Comparison of ENCODE assay signal across 8 cellular contexts in genomic region chr11:121426476-121427454, GRCh38. TPM values are rescaled to one million over a fixed set of nuclear protein-coding genes. Genes with fewer than 3 reads are reported as not detected.
A peak's percentile ranks its signal among the peaks of the same experiment; 100 is the strongest.
DNase-seq lines count a peak whose midpoint lies in the region; ATAC-seq and TF ChIP-seq lines count a peak whose summit lies in the region.

No MANE protein-coding gene starts in this region.

- H2AK9ac ChIP-seq in IMR-90 (replicated peaks; ENCODE audit: low read depth, low read length, poor library complexity): peak overlapping the region; percentile 1

- H3K9me3 ChIP-seq in IMR-90 (ENCODE audit: control insufficient read depth, insufficient read depth, low read length) (no peaks in the 10 kb centered on the region; the same call in 1 of the 2 replicates), PC-9 (ENCODE audit: insufficient read depth, low read depth) (no peaks in the 10 kb centered on the region)

- H4K20me1 ChIP-seq in IMR-90 (ENCODE audit: insufficient read depth, low read length) (no peaks in the 10 kb centered on the region), PC-9 (ENCODE audit: insufficient read depth) (0 out of 2 replicates have a peak, but pooled peaks cover 3% of the 10 kb centered on the region)

- no peak overlapping the region for H3K23ac ChIP-seq in IMR-90 (ENCODE audit: low read depth, low read length)

- TF ChIP-seq CTCF in GM12864 (IDR thresholded peaks at IDR 0.05; ENCODE audit: low read depth, low read length, missing control alignments): peak; percentile 34
- TF ChIP-seq CTCF in IMR-90 (conservative IDR thresholded peaks at IDR 0.05; ENCODE audit: low read depth, low read length): no peak
- no peak for TF ChIP-seq CTCF in PC-9 (conservative IDR thresholded peaks at IDR 0.05)

- H4K5ac ChIP-seq in IMR-90 (ENCODE audit: low read depth, low read length): no peak overlapping the region

- CTCF ChIA-PET in IMR-90 (lab: Yijun Ruan, JAX): no interaction called here
- CTCF ChIA-PET in PC-9 (lab: Charles Lee): no interaction called here

- no peak overlapping the region for H3K4ac ChIP-seq in IMR-90 (ENCODE audit: low read depth, low read length)

- H2BK20ac ChIP-seq in IMR-90 (ENCODE audit: low read depth, low read length): no peak overlapping the region

- H3K27me3 ChIP-seq in IMR-90 (ENCODE audit: control insufficient read depth, insufficient read depth, low read length) (peaks cover 36% of the 10 kb centered on the region), PC-9 (ENCODE audit: insufficient read depth, low read depth) (peaks cover 24% of the 10 kb centered on the region)

- H3K4me1 ChIP-seq in IMR-90 (ENCODE audit: control insufficient read depth, insufficient read depth, low read length) (no peaks in the 10 kb centered on the region; the same call in 1 of the 2 replicates), PC-9 (replicated peaks; ENCODE audit: insufficient read depth) (no peaks in the 10 kb centered on the region)

- POLR2A ChIA-PET in IMR-90 (lab: Charles Lee; ENCODE audit: unreplicated experiment) (interaction anchor here (0.6 kb wide), 1 partner anchor 1230 kb away, joined by 14 read pairs; no protein-coding TSS in a partner anchor), PC-9 (lab: Charles Lee; ENCODE audit: unreplicated experiment) (no interaction called here)

- H3K9me1 ChIP-seq in IMR-90 (ENCODE audit: insufficient read depth, low read length): no peaks in the 10 kb centered on the region

- no peak overlapping the region for H3K14ac ChIP-seq in IMR-90 (replicated peaks; ENCODE audit: low read depth, low read length)

- H3K9ac ChIP-seq in IMR-90 (ENCODE audit: low read depth, low read length): no peak overlapping the region; the same call in 1 of the 2 replicates

- DNase-seq in GM12864 (ENCODE audit: low read depth): no peak
- no peak for DNase-seq in IMR-90
- peak; percentile 65 to 74 for DNase-seq in activated T-cell treated with anti-CD3 and anti-CD28 coated beads, Interleukin-2, amount 50 U/mL, for 48 hours
- peak; percentile 80 for DNase-seq in Right ventricle myocardium inferior (ENCODE audit: missing footprints)
- peak in 8 of 10 donors; percentile 18 to 90 (median 58) for DNase-seq in posterior cingulate gyrus
- no peak for DNase-seq in SHP77 treated with DMSO at 0.1 percent for 48 hours (lab: John Stamatoyannopoulos, UW)
- DNase-seq in PC-9: no peak
- DNase-seq in KBM-7: no peak

- H3F3A ChIP-seq in PC-9 (ENCODE audit: insufficient read depth, low read depth): no peaks in the 10 kb centered on the region

- H3K27ac ChIP-seq in IMR-90 (ENCODE audit: insufficient read depth, low read length): no peak overlapping the region
- no peak overlapping the region for H3K27ac ChIP-seq in PC-9

- BruUV-seq in IMR-90 (replicated peaks; lab: Mats Ljungman, UMichigan): no TSS peak
- no TSS peak for BruUV-seq in PC-9 (replicated peaks; lab: Mats Ljungman, UMichigan)

- H3K4me3 ChIP-seq in GM12864 (ENCODE audit: low read depth, low read length) (peak overlapping the region; percentile 33), IMR-90 (ENCODE audit: insufficient read depth, low read depth, low read length) (no peak overlapping the region; the same call in 1 of the 2 replicates), PC-9 (no peak overlapping the region)

- H3K18ac ChIP-seq in IMR-90 (ENCODE audit: low read depth, low read length): no peak overlapping the region

- H3K79me1 ChIP-seq in IMR-90 (ENCODE audit: low read depth in 1 of 2, low read length in 2 of 2): no peaks in the 10 kb centered on the region

- H3K56ac ChIP-seq in IMR-90 (ENCODE audit: extremely low read depth, insufficient read depth, low read length): no peak overlapping the region

- WGBS in IMR-90 (ENCODE audit: extremely low coverage in 2 of 2, insufficient read length in 1 of 2), 2 experiments: 87% methylated on average over 4 of the region's 56 CpGs; no CpG with 5 or more reads in 1 of the 2 experiments

- no peaks in the 10 kb centered on the region for H3K79me2 ChIP-seq in PC-9 (ENCODE audit: low read depth)

- ATAC-seq in IMR-90 (ENCODE audit: low read depth) (peak; percentile 87), Right ventricle myocardium inferior (peak; percentile 85)

- H4K8ac ChIP-seq in IMR-90 (ENCODE audit: low read depth in 2 of 2, low read length in 2 of 2): no peak overlapping the region

- H3K9me2 ChIP-seq in PC-9 (ENCODE audit: insufficient read depth): no peaks in the 10 kb centered on the region

- H3K36me3 ChIP-seq in IMR-90 (ENCODE audit: control insufficient read depth, insufficient read depth, low read length) (no peaks in the 10 kb centered on the region), PC-9 (ENCODE audit: low read depth) (no peaks in the 10 kb centered on the region)

- H2BK120ac ChIP-seq in IMR-90 (ENCODE audit: low read depth, low read length): no peak overlapping the region

- no peak for TF ChIP-seq RAD21 in IMR-90 (IDR thresholded peaks at IDR 0.05; ENCODE audit: low read length)

- no peak overlapping the region for H2AK5ac ChIP-seq in IMR-90 (ENCODE audit: low read depth, low read length)

- no peak overlapping the region for H2BK5ac ChIP-seq in IMR-90 (ENCODE audit: low read depth, low read length, poor library complexity, severe bottlenecking)

- no peak overlapping the region for H2BK15ac ChIP-seq in IMR-90 (ENCODE audit: low read depth, low read length)

- intact Hi-C loops in IMR-90 (cut with micrococcal nuclease): no loop called here
- intact Hi-C loops in Right ventricle myocardium inferior (cut with DNase I): no loop called here
- intact Hi-C loops in posterior cingulate gyrus (cut with DNase I): no loop called here
- intact Hi-C loops in PC-9 (cut with micrococcal nuclease; ENCODE audit: unreplicated experiment): no loop called here

- no peak overlapping the region for H4K91ac ChIP-seq in IMR-90 (ENCODE audit: insufficient read depth, low read depth, low read length)

- dilution Hi-C loops in IMR-90 (cut with HindIII; ENCODE audit: low sequenced_read_pairs, unreplicated experiment): no loop called here

- peak overlapping the region; percentile 73; the same call in 1 of the 2 replicates for H3K4me2 ChIP-seq in IMR-90 (ENCODE audit: low read depth, low read length)
- no peak overlapping the region for H3K4me2 ChIP-seq in PC-9

- in situ Hi-C loops in IMR-90 (cut with MboI; ENCODE audit: low sequenced_read_pairs): no loop called here
- in situ Hi-C loops in KBM-7 (cut with MboI; ENCODE audit: low pct_unique_long_range_greater_than_20kb, low sequenced_read_pairs): no loop called here

- TF ChIP-seq POLR2A in IMR-90 (IDR thresholded peaks at IDR 0.05; ENCODE audit: low read depth, low read length): no peak

- peak overlapping the region; percentile 46 for H2AFZ ChIP-seq in IMR-90 (replicated peaks; ENCODE audit: low read length, poor library complexity)
- no peak overlapping the region for H2AFZ ChIP-seq in PC-9

TF ChIP-seq in IMR-90, 13 proteins besides CTCF, POLR2A, EP300 and RAD21:
- TF ChIP-seq RCOR1 (IDR thresholded peaks at IDR 0.05; ENCODE audit: insufficient replicate concordance, low read length) (no peak), FOS (IDR thresholded peaks at IDR 0.05; ENCODE audit: low read depth, low read length) (no peak), MAFK (IDR thresholded peaks at IDR 0.05; ENCODE audit: low read depth, low read length) (no peak), ELK1 (IDR thresholded peaks at IDR 0.05; ENCODE audit: borderline replicate concordance, low read depth, low read length) (no peak), SMC3 (IDR thresholded peaks at IDR 0.05; ENCODE audit: low read depth, low read length) (no peak), CHD1 (IDR thresholded peaks at IDR 0.05; ENCODE audit: low read depth, low read length) (no peak), MXI1 (IDR thresholded peaks at IDR 0.05; ENCODE audit: borderline replicate concordance, low read depth, low read length) (no peak), NFE2L2 (IDR thresholded peaks at IDR 0.05; ENCODE audit: low read depth, low read length) (no peak)

RNA-seq across cellular contexts. Expression of gene SORL1, which starts 25.3 kb away (rescaled TPM):
- total RNA-seq in IMR-90 (2012; rRNA removed): 1.9 and 2.0 TPM in 2 replicates
- 1.0 and 1.2 TPM in 2 replicates for polyA plus RNA-seq in IMR-90 (2012; rRNA removed)
- polyA plus RNA-seq in IMR-90 (2012; cell fraction: cytosol; rRNA removed): 1.1 TPM in 2 replicates
- 1.4 and 1.9 TPM in 2 replicates for polyA plus RNA-seq in IMR-90 (2012; cell fraction: nucleus; rRNA removed; ENCODE audit: low replicate concordance)
- 6.1 TPM for total RNA-seq in Right ventricle myocardium inferior
- 4.9 and 6.4 TPM in 2 replicates for total RNA-seq in PC-9 (2021)

Comparison
In these comparisons a context has a peak if more than half of its experiments do, and no peak if none do; other contexts are left out.
1. DNase-seq: peak in activated T-cell treated with anti-CD3 and anti-CD28 coated beads, Interleukin-2, amount 50 U/mL, for 48 hours (2 of 2), Right ventricle myocardium inferior (single experiment) and posterior cingulate gyrus (8 of 10); none in GM12864 (single experiment), IMR-90 (single experiment), SHP77 treated with DMSO at 0.1 percent for 48 hours (single experiment), PC-9 (0 of 2) and KBM-7 (single experiment).